26 cellular contexts compared by ENCODE assay signal in genomic region chr14:45949479-45949878, GRCh38.
"Had no signal": no experiment of that assay in that cellular context is flagged by ENCODE, and none has a peak within 500 bp of the region (broad histone marks: within the 10 kb centered on the region; RNA-seq: fewer than 3 reads in every experiment).

No MANE protein-coding gene starts in this region.

- H3K4me3 ChIP-seq: colonic mucosa, coronary artery, dorsolateral prefrontal cortex, esophagus muscularis mucosa, esophagus squamous epithelium, gastrocnemius medialis, gastroesophageal sphincter, heart left ventricle, heart right ventricle, hepatocyte had no signal

- H3K27ac ChIP-seq: colonic mucosa, coronary artery, dorsolateral prefrontal cortex, epithelial cell of prostate, esophagus muscularis mucosa, esophagus squamous epithelium, foreskin keratinocyte, gastrocnemius medialis, gastroesophageal sphincter, heart left ventricle, heart right ventricle, hepatocyte had no signal

- H3K36me3 ChIP-seq: colonic mucosa, esophagus muscularis mucosa, esophagus squamous epithelium, gastrocnemius medialis, gastroesophageal sphincter, heart left ventricle, heart right ventricle had no signal

- DNase-seq: colonic mucosa; cortex of kidney; dermis blood vessel endothelial cell; dorsolateral prefrontal cortex; effector CD4-positive, alpha-beta T cell; effector CD8-positive, alpha-beta T cell; effector memory CD4-positive, alpha-beta T cell; effector memory CD8-positive, alpha-beta T cell; endodermal cell; erythroblast; esophagus squamous epithelium; foreskin fibroblast; foreskin keratinocyte; foreskin melanocyte; gastrocnemius medialis; glutamatergic neuron; head of caudate nucleus; heart left ventricle; heart right ventricle had no signal

- H3K79me2 ChIP-seq: hepatocyte had no signal

- H3K27me3 ChIP-seq: colonic mucosa, dorsolateral prefrontal cortex, esophagus muscularis mucosa, esophagus squamous epithelium, foreskin keratinocyte, gastrocnemius medialis, gastroesophageal sphincter, heart left ventricle, heart right ventricle, hepatocyte had no signal

- ATAC-seq: effector memory CD8-positive, alpha-beta T cell; esophagus mucosa; foreskin keratinocyte; gastrocnemius medialis; gastroesophageal sphincter; heart left ventricle; heart right ventricle had no signal

- H3K4me1 ChIP-seq: colonic mucosa, esophagus muscularis mucosa, esophagus squamous epithelium, foreskin keratinocyte, gastrocnemius medialis, gastroesophageal sphincter, heart left ventricle, heart right ventricle had no signal

- H3K9me3 ChIP-seq: colonic mucosa, esophagus muscularis mucosa, esophagus squamous epithelium, gastrocnemius medialis, gastroesophageal sphincter, heart left ventricle had no signal

- H3K4me2 ChIP-seq: hepatocyte had no signal

- H2AFZ ChIP-seq: hepatocyte had no signal

- FAIRE-seq: endothelial cell of umbilical vein had no signal
